Comparison of ENCODE assay signal across 24 cellular contexts in genomic region chr16:88353691-88354090, GRCh38.
"Had no signal": no experiment of that assay in that cellular context is flagged by ENCODE, and none has a peak within 500 bp of the region (broad histone marks: within the 10 kb centered on the region; RNA-seq: fewer than 3 reads in every experiment).

No MANE protein-coding gene starts in this region.

- DNase-seq: activated CD4-positive, alpha-beta memory T cell treated with anti-CD3 and anti-CD28 coated beads, Interleukin-2, amount 10 ng/mL, durations not matched to agents 7 days and 5 days; activated CD4-positive, alpha-beta T cell treated with anti-CD3 and anti-CD28 coated beads for 1 hour; activated CD4-positive, alpha-beta T cell treated with anti-CD3 and anti-CD28 coated beads, Interleukin-2, amount 10 ng/mL, durations not matched to agents 7 days and 5 days; activated CD8-positive, alpha-beta memory T cell treated with anti-CD3 and anti-CD28 coated beads, Interleukin-2, amount 50 U/mL, for 48 hours; activated gamma-delta T cell treated with Interleukin-2 at 50 U/mL for 16 hours; activated naive CD4-positive, alpha-beta T cell treated with anti-CD3 and anti-CD28 coated beads, Interleukin-2, amount 50 U/mL, for 16 hours; activated T-cell treated with anti-CD3 and anti-CD28 coated beads, Interleukin-2, amount 50 U/mL, for 24 hours; amygdala; effector memory CD4-positive, alpha-beta T cell; islet precursor cell; stimulated activated CD4-positive, alpha-beta T cell treated with anti-CD3 and anti-CD28 coated beads, Interleukin-2, amount 100 ng/mL, for 48 hours; stimulated activated naive CD4-positive, alpha-beta T cell treated with Interleukin-2 at 50 U/mL for 16 hours; SW 1271; T-helper 9 cell; testis; transverse colon had no signal

- H3K36me3 Mint-ChIP-seq: WTC11 had no signal

- FAIRE-seq: bronchial epithelial cell, frontal cortex, pancreas had no signal

- H3K4me1 Mint-ChIP-seq: nephron had no signal

- H3K4me3 Mint-ChIP-seq: activated CD4-positive, alpha-beta memory T cell treated with anti-CD3 and anti-CD28 coated beads, Interleukin-2, amount 10 ng/mL, durations not matched to agents 7 days and 5 days; activated CD4-positive, alpha-beta T cell treated with anti-CD3 and anti-CD28 coated beads, Interleukin-2, amount 10 ng/mL, durations not matched to agents 7 days and 5 days; activated T-cell treated with anti-CD3 and anti-CD28 coated beads, Interleukin-2, amount 50 U/mL, for 24 hours; nephron; T-helper 1 cell treated with Interleukin-12 subunit alpha and Interleukin-12 subunit beta and Interleukin-4 antibody, amounts not matched to agents 30 μg/mL and 1 μg/mL, for 36 hours; WTC11 had no signal

- ATAC-seq: left lobe of liver, pancreas, psoas muscle, WTC11 had no signal

- H3K27ac Mint-ChIP-seq: activated CD4-positive, alpha-beta memory T cell treated with anti-CD3 and anti-CD28 coated beads, Interleukin-2, amount 10 ng/mL, durations not matched to agents 7 days and 5 days; activated CD4-positive, alpha-beta T cell treated with anti-CD3 and anti-CD28 coated beads, Interleukin-2, amount 10 ng/mL, durations not matched to agents 7 days and 5 days; activated T-cell treated with anti-CD3 and anti-CD28 coated beads, Interleukin-2, amount 50 U/mL, for 24 hours; nephron; T-helper 1 cell treated with Interleukin-12 subunit alpha and Interleukin-12 subunit beta and Interleukin-4 antibody, amounts not matched to agents 30 μg/mL and 1 μg/mL, for 36 hours; WTC11 had no signal

- H3K27me3 Mint-ChIP-seq: activated CD4-positive, alpha-beta memory T cell treated with anti-CD3 and anti-CD28 coated beads, Interleukin-2, amount 10 ng/mL, durations not matched to agents 7 days and 5 days; activated CD4-positive, alpha-beta T cell treated with anti-CD3 and anti-CD28 coated beads, Interleukin-2, amount 10 ng/mL, durations not matched to agents 7 days and 5 days; activated T-cell treated with anti-CD3 and anti-CD28 coated beads, Interleukin-2, amount 50 U/mL, for 24 hours had no signal

- H3K9me3 Mint-ChIP-seq: activated T-cell treated with anti-CD3 and anti-CD28 coated beads, Interleukin-2, amount 50 U/mL, for 24 hours; nephron; T-helper 1 cell treated with Interleukin-12 subunit alpha and Interleukin-12 subunit beta and Interleukin-4 antibody, amounts not matched to agents 30 μg/mL and 1 μg/mL, for 36 hours had no signal
